Comparison of ENCODE assay signal across 8 cellular contexts in genomic region chr16:88568710-88569613, GRCh38. TPM values are rescaled to one million over a fixed set of nuclear protein-coding genes. Genes with fewer than 3 reads are reported as not detected.
DNase-seq lines count a peak whose midpoint lies in the region; ATAC-seq and TF ChIP-seq lines count a peak whose summit lies in the region.

No MANE protein-coding gene starts in this region.

- H4K20me1 ChIP-seq in HCT116 (ENCODE audit: insufficient read depth) (0 out of 2 replicates have a peak, but pooled peaks cover 5% of the 10 kb centered on the region), smooth muscle cell (ENCODE audit: low read depth) (peaks cover 34% of the 10 kb centered on the region)

- CTCF ChIA-PET in HCT116 (lab: Charles Lee), result no interaction called here

- peaks cover 13 to 33% of the 10 kb centered on the region in 2 experiments for H3K4me1 ChIP-seq in HCT116 (ENCODE audit: control insufficient read depth in 1 of 2, insufficient read depth in 2 of 2, low read length in 2 of 2)
- H3K4me1 ChIP-seq in right cardiac atrium (ENCODE audit: control insufficient read depth, insufficient read depth, low read length), result peaks cover 4% of the 10 kb centered on the region
- H3K4me1 ChIP-seq in smooth muscle cell (ENCODE audit: low read depth), result peaks cover 7% of the 10 kb centered on the region
- H3K4me1 ChIP-seq in adrenal gland (replicated peaks in 1 of 2), result peaks cover 0 to 19% of the 10 kb centered on the region in 2 donors

- RAD21 ChIA-PET in HCT116 (lab: Charles Lee; ENCODE audit: low non-redundant PET in 1 of 2, low total read pairs in 2 of 2, uncharacterized antibody in 2 of 2, unreplicated experiment in 2 of 2), result no interaction called here

- H3K4me3 ChIP-seq in HCT116 (replicated peaks in 1 of 2; ENCODE audit: low read depth in 1 of 2, low read length in 2 of 2) (peak overlapping the region; percentile 59 to 92), right cardiac atrium (ENCODE audit: low read length) (peak overlapping the region; percentile 65), smooth muscle cell (peak overlapping the region; percentile 86), adrenal gland (peak overlapping the region in 2 of 4 donors; percentile 26 to 75)

- no peaks in the 10 kb centered on the region for H3K27me3 ChIP-seq in HCT116 (ENCODE audit: insufficient read depth, low read length)
- no peaks in the 10 kb centered on the region for H3K27me3 ChIP-seq in right cardiac atrium (ENCODE audit: control insufficient read depth, insufficient read depth)
- no peaks in the 10 kb centered on the region for H3K27me3 ChIP-seq in smooth muscle cell (ENCODE audit: low read depth)
- H3K27me3 ChIP-seq in adrenal gland, result no peaks in the 10 kb centered on the region

- H3K79me2 ChIP-seq in HCT116 (ENCODE audit: insufficient read depth, low read length), result peaks cover 40% of the 10 kb centered on the region
- peaks cover 35% of the 10 kb centered on the region for H3K79me2 ChIP-seq in smooth muscle cell (ENCODE audit: low read depth)

- intact Hi-C loops in HCT116 (cut with micrococcal nuclease) (no loop called here), right cardiac atrium (cut with DNase I) (no loop called here), adrenal gland (cut with DNase I) (no loop called here)

- no peak for TF ChIP-seq POLR2A in HCT116 (IDR thresholded peaks at IDR 0.05; ENCODE audit: borderline replicate concordance, extremely low read depth, insufficient read depth, insufficient read length)
- no peak for TF ChIP-seq POLR2A in adrenal gland (IDR thresholded peaks at IDR 0.05)

- H3K9me3 ChIP-seq in HCT116 (ENCODE audit: control insufficient read depth in 1 of 2, insufficient read depth in 1 of 2, low read depth in 1 of 2, low read length in 2 of 2) (no peaks in the 10 kb centered on the region), right cardiac atrium (ENCODE audit: control insufficient read depth, low read length) (no peaks in the 10 kb centered on the region), smooth muscle cell (replicated peaks; ENCODE audit: low read depth) (no peaks in the 10 kb centered on the region), adrenal gland (replicated peaks in 1 of 3) (no peaks in the 10 kb centered on the region)

- no peaks in the 10 kb centered on the region for H3K9me2 ChIP-seq in HCT116 (ENCODE audit: insufficient read depth)

- peak overlapping the region; percentile 60 for H3K27ac ChIP-seq in HCT116 (ENCODE audit: low read depth, low read length)
- H3K27ac ChIP-seq in VCaP, result peak overlapping the region; percentile 44; the same call in 1 of the 2 replicates
- no peak overlapping the region for H3K27ac ChIP-seq in right cardiac atrium (ENCODE audit: low read length)
- no peak overlapping the region for H3K27ac ChIP-seq in smooth muscle cell (ENCODE audit: low read depth)
- no peak overlapping the region for H3K27ac ChIP-seq in adrenal gland

- H3K36me3 ChIP-seq in HCT116 (ENCODE audit: control insufficient read depth in 1 of 2, insufficient read depth in 2 of 2, low read length in 2 of 2), result peaks cover 12 to 21% of the 10 kb centered on the region in 2 experiments; a peak in 3 of 4 replicates
- H3K36me3 ChIP-seq in smooth muscle cell (ENCODE audit: low read depth), result no peaks in the 10 kb centered on the region
- no peaks in the 10 kb centered on the region for H3K36me3 ChIP-seq in adrenal gland (replicated peaks in 1 of 2)

- H3K9ac ChIP-seq in HCT116 (ENCODE audit: low read length) (peak overlapping the region; percentile 87), smooth muscle cell (ENCODE audit: low read depth) (peak overlapping the region; percentile 73)

- BruUV-seq in HCT116 (replicated peaks; lab: Mats Ljungman, UMichigan), result no TSS peak

- no peak overlapping the region for H2AFZ ChIP-seq in HCT116 (ENCODE audit: low read depth, low read length, poor library complexity, severe bottlenecking)
- H2AFZ ChIP-seq in smooth muscle cell (ENCODE audit: low read depth), result no peak overlapping the region

- no peak for DNase-seq in HCT116 (ENCODE audit: low read depth, low spot score)
- peak in 1 of 3 donors; percentile 39 for DNase-seq in right cardiac atrium
- DNase-seq in smooth muscle cell (lab: John Stamatoyannopoulos, UW; ENCODE audit: unreplicated experiment), result no peak
- DNase-seq in NCI-H128 (lab: John Stamatoyannopoulos, UW; ENCODE audit: unreplicated experiment), result no peak
- no peak for DNase-seq in adrenal gland

- WGBS in right cardiac atrium, result 89% methylated on average over 18 of the region's 18 CpGs
- WGBS in smooth muscle cell (ENCODE audit: low lambda C conversion rate), result 95% methylated on average over 18 of the region's 18 CpGs
- 75 to 90% (median 84%) methylated on average over 15 to 18 of the region's 18 CpGs for WGBS in adrenal gland, 4 donors

- H3K4me2 ChIP-seq in HCT116 (ENCODE audit: low read length) (peak overlapping the region; percentile 86), smooth muscle cell (peak overlapping the region; percentile 98)

- no peaks in the 10 kb centered on the region for H3F3A ChIP-seq in smooth muscle cell (ENCODE audit: low read depth)

- POLR2A ChIA-PET in HCT116 (lab: Charles Lee), result no interaction called here

- TF ChIP-seq CTCF in HCT116 (IDR thresholded peaks at IDR 0.05 in 2 of 3, conservative IDR thresholded peaks at IDR 0.05 in 1 of 3; ENCODE audit: borderline replicate concordance in 1 of 3, insufficient read depth in 1 of 3, low read depth in 2 of 3, low read length in 2 of 3) (no peak), VCaP (conservative IDR thresholded peaks at IDR 0.05) (no peak), smooth muscle cell (IDR thresholded peaks at IDR 0.05; ENCODE audit: borderline replicate concordance, insufficient read depth, poor library complexity, severe bottlenecking) (no peak), adrenal gland (IDR thresholded peaks at IDR 0.05) (no peak)

- ATAC-seq in HCT116 (no peak), right cardiac atrium (no peak), GM21515 (IDR thresholded peaks at IDR 0.05; ENCODE audit: unreplicated experiment) (no peak), HG02973 (IDR thresholded peaks at IDR 0.05; ENCODE audit: unreplicated experiment) (no peak)

- TF ChIP-seq RAD21 in HCT116 (IDR thresholded peaks at IDR 0.05; ENCODE audit: low read depth), result no peak

TF ChIP-seq in HCT116, 20 proteins besides CTCF, POLR2A, EP300 and RAD21:
- TF ChIP-seq JUND (IDR thresholded peaks at IDR 0.05), result no peak
- TF ChIP-seq SP1 (IDR thresholded peaks at IDR 0.05; ENCODE audit: low read depth), result no peak
- TF ChIP-seq ATF3 (IDR thresholded peaks at IDR 0.05), result no peak
- no peak for TF ChIP-seq EZH2 (IDR thresholded peaks at IDR 0.05)
- TF ChIP-seq POLR2AphosphoS5 (IDR thresholded peaks at IDR 0.05; ENCODE audit: low read depth, low read length), result no peak
- no peak for TF ChIP-seq ZNF274 (IDR thresholded peaks at IDR 0.05; ENCODE audit: low read depth, low read length)
- no peak for TF ChIP-seq CBX3 (IDR thresholded peaks at IDR 0.05; ENCODE audit: low read depth)
- TF ChIP-seq ELF1 (IDR thresholded peaks at IDR 0.05; ENCODE audit: borderline replicate concordance, low read depth), result no peak
- TF ChIP-seq FOSL1 (IDR thresholded peaks at IDR 0.05; ENCODE audit: low read depth), result no peak
- TF ChIP-seq CEBPB (IDR thresholded peaks at IDR 0.05; ENCODE audit: low read depth), result no peak
- TF ChIP-seq REST (IDR thresholded peaks at IDR 0.05; ENCODE audit: low read depth), result no peak
- TF ChIP-seq YY1 (IDR thresholded peaks at IDR 0.05; ENCODE audit: extremely low read depth, insufficient replicate concordance, low read depth, low read length), result no peak
- TF ChIP-seq SIN3A (IDR thresholded peaks at IDR 0.05; ENCODE audit: low read depth), result no peak
- no peak for TF ChIP-seq EZH2phosphoT487 (IDR thresholded peaks at IDR 0.05; ENCODE audit: borderline replicate concordance)
- no peak for TF ChIP-seq EGR1 (IDR thresholded peaks at IDR 0.05; ENCODE audit: low read depth)

RNA-seq across cellular contexts. Expression of gene ZC3H18, which starts 1.2 kb away (rescaled TPM):
- total RNA-seq in HCT116 (2021; ENCODE audit: unreplicated experiment), result 57.8 TPM
- 23.9 and 24.1 TPM in 2 replicates for polyA plus RNA-seq in HCT116 (2012)
- 10 to 100 TPM; 17.5 to 25.1 (median 21.2) TPM for total RNA-seq in right cardiac atrium
- 19.6 TPM for polyA plus RNA-seq in right cardiac atrium
- 5.9 and 14.6 TPM in 2 replicates for total RNA-seq in smooth muscle cell
- polyA plus RNA-seq in smooth muscle cell, result 30.4 and 36.1 TPM in 2 replicates
- total RNA-seq in adrenal gland, result 10 to 100 TPM; 11.8 to 40.2 (median 21.8) TPM
- 10 to 100 TPM; 17.4 to 49.1 (median 34.0) TPM for polyA plus RNA-seq in adrenal gland

Comparison
In these comparisons a context has a peak if more than half of its experiments do, and no peak if none do; other contexts are left out.
1. H3K27ac ChIP-seq: peak in HCT116 (single experiment) and VCaP (single experiment); none in right cardiac atrium (single experiment), smooth muscle cell (single experiment) and adrenal gland (0 of 5).